8 cellular contexts compared by ENCODE assay signal in genomic region chr20:53595742-53596141, GRCh38. TPM values are rescaled to one million over a fixed set of nuclear protein-coding genes. Genes with fewer than 3 reads are reported as not detected.
DNase-seq lines count a peak whose midpoint lies in the region; TF ChIP-seq lines count a peak whose summit lies in the region.
"Not testable (repeated sequence)": the region's sequence is repeated elsewhere in the genome, so short reads cannot be mapped to it uniquely, and the experiment has no call there.

No MANE protein-coding gene starts in this region.

- H3K27ac Mint-ChIP-seq in CD4-positive, alpha-beta memory T cell, result peak overlapping the region; percentile 87 to 96 (median 94)
- H3K27ac Mint-ChIP-seq in osteocyte (ENCODE audit: unreplicated experiment), result peak overlapping the region; percentile 96

- H3K27ac ChIP-seq in CD4-positive, alpha-beta memory T cell (ENCODE audit: low read depth, low read length), result peak overlapping the region; percentile 41
- peak overlapping the region; percentile 97 for H3K27ac ChIP-seq in VCaP
- H3K27ac ChIP-seq in liver (ENCODE audit: low read depth in 1 of 2, low read length in 2 of 2), result peak overlapping the region; percentile 90 to 94
- H3K27ac ChIP-seq in thymus (ENCODE audit: low read depth), result peak overlapping the region; percentile 60

- not testable (repeated sequence) for H3K27me3 Mint-ChIP-seq in CD4-positive, alpha-beta memory T cell; osteocyte (ENCODE audit: unreplicated experiment)

- not testable (repeated sequence) for H3K27me3 ChIP-seq in CD4-positive, alpha-beta memory T cell (ENCODE audit: insufficient read depth, low read length); adipocyte (replicated peaks; ENCODE audit: control insufficient read depth, insufficient read depth, low read length); liver (ENCODE audit: control insufficient read depth in 4 of 4, insufficient read depth in 4 of 4, low read length in 3 of 4); thymus (ENCODE audit: control insufficient read depth, insufficient read depth)

- CTCF ChIA-PET in CD4-positive, alpha-beta memory T cell (lab: Charles Lee; ENCODE audit: partially characterized antibody), result interaction anchor here (1.4 to 3.2 kb wide), 3 partner anchors 26 to 323 kb away, joined by 3 to 12 read pairs (median 12); no protein-coding TSS in a partner anchor

- WGBS in liver, result 8% methylated on average over 3 of the region's 3 CpGs
- WGBS in thymus, result 51% methylated on average over 3 of the region's 3 CpGs

- not testable (repeated sequence) for TF ChIP-seq CTCF in LNCaP clone FGC (IDR thresholded peaks at IDR 0.05; ENCODE audit: control insufficient read depth, extremely low read depth, insufficient read depth); VCaP (conservative IDR thresholded peaks at IDR 0.05); epithelial cell of esophagus (IDR thresholded peaks at IDR 0.05; ENCODE audit: insufficient read depth, low read depth, low read length, missing control alignments); liver (IDR thresholded peaks at IDR 0.05; ENCODE audit: low read depth, low read length, missing input control); osteocyte (IDR thresholded peaks at IDR 0.05)

- not testable (repeated sequence) for H3K9me3 Mint-ChIP-seq in CD4-positive, alpha-beta memory T cell; osteocyte (ENCODE audit: unreplicated experiment)

- H3K4me3 ChIP-seq in CD4-positive, alpha-beta memory T cell (ENCODE audit: low read length in 2 of 2); liver (ENCODE audit: low read depth in 1 of 3, low read length in 3 of 3); thymus (ENCODE audit: low read length): not testable (repeated sequence)
- H3K4me3 ChIP-seq in LNCaP clone FGC (ENCODE audit: low read depth, low read length) (peak overlapping the region; percentile 55), adipocyte (ENCODE audit: low read length) (peak overlapping the region; percentile 87), epithelial cell of esophagus (ENCODE audit: low read length) (peak overlapping the region; percentile 39)

- H3K9ac ChIP-seq in adipocyte (ENCODE audit: low read length) (peak overlapping the region; percentile 95), liver (ENCODE audit: low read depth in 1 of 2, low read length in 2 of 2) (peak overlapping the region; percentile 83 to 90)

- intact Hi-C loops in CD4-positive, alpha-beta memory T cell (cut with micrococcal nuclease), result loop anchor here (2.0 kb wide), 3 partner anchors 47 to 65 kb away; no protein-coding TSS in a partner anchor

- peaks cover 3 to 22% of the 10 kb centered on the region in 2 donors for H3K36me3 Mint-ChIP-seq in CD4-positive, alpha-beta memory T cell
- not testable (repeated sequence) for H3K36me3 Mint-ChIP-seq in osteocyte (ENCODE audit: unreplicated experiment)

- not testable (repeated sequence) for DNase-seq in CD4-positive, alpha-beta memory T cell; LNCaP clone FGC (ENCODE audit: low read depth); adipocyte (ENCODE audit: low read depth); osteocyte (ENCODE audit: extremely low spot score, unreplicated experiment)
- DNase-seq in epithelial cell of esophagus (ENCODE audit: low read depth), result peak; percentile 40

- H3K9me3 ChIP-seq in CD4-positive, alpha-beta memory T cell (ENCODE audit: control insufficient read depth in 1 of 2, low read length in 2 of 2); adipocyte (ENCODE audit: control insufficient read depth, low read length); liver (ENCODE audit: control insufficient read depth in 4 of 4, low read length in 3 of 4); thymus (ENCODE audit: control insufficient read depth): not testable (repeated sequence)

- H3K4me3 Mint-ChIP-seq in CD4-positive, alpha-beta memory T cell, result peak overlapping the region; percentile 68 to 83 (median 78)
- peak overlapping the region; percentile 58 for H3K4me3 Mint-ChIP-seq in osteocyte (ENCODE audit: unreplicated experiment)

- peaks cover 44% of the 10 kb centered on the region for H3K4me1 ChIP-seq in CD4-positive, alpha-beta memory T cell (ENCODE audit: insufficient read depth, low read length)
- H3K4me1 ChIP-seq in adipocyte (ENCODE audit: control insufficient read depth, insufficient read depth, low read length), result peaks cover 24% of the 10 kb centered on the region
- peaks cover 5 to 15% (median 8%) of the 10 kb centered on the region in 4 donors for H3K4me1 ChIP-seq in liver (ENCODE audit: control insufficient read depth in 4 of 4, insufficient read depth in 4 of 4, low read length in 3 of 4)
- H3K4me1 ChIP-seq in thymus (ENCODE audit: control insufficient read depth, insufficient read depth, low read length), result not testable (repeated sequence)

- POLR2A ChIA-PET in CD4-positive, alpha-beta memory T cell (lab: Charles Lee; ENCODE audit: partially characterized antibody), result interaction anchor here (0.6 to 9.6 kb wide), 12 partner anchors 12 to 321 kb away, joined by 3 to 198 read pairs (median 5); no protein-coding TSS in a partner anchor

- not testable (repeated sequence) for H3K36me3 ChIP-seq in CD4-positive, alpha-beta memory T cell (ENCODE audit: insufficient read depth, low read length); adipocyte (ENCODE audit: control insufficient read depth, insufficient read depth, low read length, severe bottlenecking); liver (ENCODE audit: control insufficient read depth in 4 of 4, insufficient read depth in 3 of 4, low read depth in 1 of 4, low read length in 3 of 4); thymus (ENCODE audit: control insufficient read depth, insufficient read depth)

- peaks cover 33 to 74% (median 48%) of the 10 kb centered on the region in 4 donors for H3K4me1 Mint-ChIP-seq in CD4-positive, alpha-beta memory T cell
- peaks cover 41% of the 10 kb centered on the region for H3K4me1 Mint-ChIP-seq in osteocyte (ENCODE audit: unreplicated experiment)

- TF ChIP-seq RAD21 in liver (IDR thresholded peaks at IDR 0.05), result not testable (repeated sequence)

TF ChIP-seq in liver, 16 proteins besides CTCF, POLR2A, EP300 and RAD21:
- TF ChIP-seq SP1 (IDR thresholded peaks at IDR 0.05), result peak; percentile 52
- peak; percentile 51 to 65 for TF ChIP-seq RXRA (IDR thresholded peaks at IDR 0.05)
- TF ChIP-seq HNF4A (conservative IDR thresholded peaks at IDR 0.05), result peak in 1 of 2 donors; percentile 18
- TF ChIP-seq NR2F2 (IDR thresholded peaks at IDR 0.05), result peak; percentile 14
- peak; percentile 67 for TF ChIP-seq TAF1 (conservative IDR thresholded peaks at IDR 0.05)

RNA-seq across cellular contexts. Expression of gene ZNF217, which starts 2.1 kb away (rescaled TPM):
- total RNA-seq in CD4-positive, alpha-beta memory T cell, result 100 to 1,000 TPM; 100 to 111 TPM
- 10 to 100 TPM; 11.6 to 28.6 TPM for polyA plus RNA-seq in CD4-positive, alpha-beta memory T cell
- 10 to 100 TPM; 14.9 to 16.3 TPM for total RNA-seq in liver
- 1 to 10 TPM; 4.2 to 7.6 TPM for polyA plus RNA-seq in liver
- 44.3 and 47.2 TPM in 2 replicates for total RNA-seq in osteocyte
- polyA plus RNA-seq in thymus, result 26.5 TPM

Comparison
In these comparisons a context has a peak if more than half of its experiments do, and no peak if none do; other contexts are left out.
1. H3K27ac ChIP-seq: peak in every context shown above with its lines; median percentile 97 in VCaP; 92 in liver; 60 in thymus; 41 in CD4-positive, alpha-beta memory T cell.